In the genomic region with DNA sequence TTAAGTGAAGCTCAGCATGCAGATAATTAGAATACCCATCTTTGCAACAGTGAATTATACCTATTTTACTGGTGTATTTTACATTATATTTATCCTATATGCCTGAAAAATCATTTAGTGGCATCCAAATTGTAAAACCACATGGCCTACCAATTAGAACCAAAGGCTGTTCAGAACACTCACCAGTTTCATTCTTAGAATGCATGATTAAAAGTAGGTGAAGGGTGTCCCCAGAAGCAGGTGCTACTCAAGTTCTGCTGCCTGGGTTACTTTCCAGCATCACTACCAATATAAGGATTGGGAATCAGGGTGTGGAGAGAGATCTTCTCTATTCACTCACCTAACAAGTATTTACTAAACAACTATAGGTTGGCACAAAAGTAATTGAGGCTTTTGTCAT, we compare ENCODE assay signal across 16 cellular contexts.
DNase-seq lines count a peak whose midpoint lies in the region; ATAC-seq and TF ChIP-seq lines count a peak whose summit lies in the region.
"Had no signal": no experiment of that assay in that cellular context is flagged by ENCODE, and none has a peak within 500 bp of the region (broad histone marks: within the 10 kb centered on the region; RNA-seq: fewer than 3 reads in every experiment).

No MANE protein-coding gene starts in this region.

- no peak overlapping the region for H3K9ac ChIP-seq in trophoblast cell (ENCODE audit: low read length)
- H3K9ac ChIP-seq: BLaER1 had no signal

- no peak overlapping the region for H4K8ac ChIP-seq in trophoblast cell (ENCODE audit: low read depth, low read length)

- no peak overlapping the region for H2BK12ac ChIP-seq in trophoblast cell (ENCODE audit: low read length)

- intact Hi-C loops in activated CD8-positive, alpha-beta T cell treated with anti-CD3 and anti-CD28 coated beads for 36 hours (cut with micrococcal nuclease): no loop called here

- ATAC-seq in activated CD8-positive, alpha-beta T cell treated with anti-CD3 and anti-CD28 coated beads for 36 hours: peak; percentile 71
- ATAC-seq in activated CD8-positive, alpha-beta T cell treated with anti-CD3 and anti-CD28 coated beads, Interleukin-2, amount 10 ng/mL, durations not matched to agents 7 days and 5 days: no peak
- ATAC-seq in GM23338: no peak
- ATAC-seq in stimulated activated effector memory CD8-positive, alpha-beta T cell treated with anti-CD3 and anti-CD28 coated beads, Interleukin-12 subunit alpha, Interleukin-12 subunit beta, amount 100 ng/mL, for 72 hours: peak; percentile 65

- H3K4me1 ChIP-seq in GM23338 (ENCODE audit: insufficient read depth) (peaks cover 36% of the 10 kb centered on the region), trophoblast cell (ENCODE audit: control insufficient read depth in 1 of 2, insufficient read depth in 2 of 2, low read length in 2 of 2) (peaks cover 4 to 13% of the 10 kb centered on the region in 2 experiments), osteoblast (ENCODE audit: insufficient read depth, low read length) (no peaks in the 10 kb centered on the region)
- H3K4me1 ChIP-seq: BLaER1 had no signal

- peaks cover 21% of the 10 kb centered on the region for H3K4me1 Mint-ChIP-seq in activated CD8-positive, alpha-beta T cell treated with anti-CD3 and anti-CD28 coated beads for 36 hours (ENCODE audit: low read depth)
- H3K4me1 Mint-ChIP-seq in activated CD8-positive, alpha-beta T cell treated with anti-CD3 and anti-CD28 coated beads, Interleukin-2, amount 10 ng/mL, durations not matched to agents 7 days and 5 days (ENCODE audit: low read depth): peaks cover 40% of the 10 kb centered on the region
- H3K4me1 Mint-ChIP-seq in GM23338: peaks cover 37% of the 10 kb centered on the region
- peaks cover 25% of the 10 kb centered on the region for H3K4me1 Mint-ChIP-seq in stimulated activated effector memory CD8-positive, alpha-beta T cell treated with anti-CD3 and anti-CD28 coated beads, Interleukin-12 subunit alpha, Interleukin-12 subunit beta, amount 100 ng/mL, for 72 hours

- no peaks in the 10 kb centered on the region for H3K36me3 Mint-ChIP-seq in activated CD8-positive, alpha-beta T cell treated with anti-CD3 and anti-CD28 coated beads for 36 hours (ENCODE audit: low read depth)
- peaks cover 2% of the 10 kb centered on the region for H3K36me3 Mint-ChIP-seq in activated CD8-positive, alpha-beta T cell treated with anti-CD3 and anti-CD28 coated beads, Interleukin-2, amount 10 ng/mL, durations not matched to agents 7 days and 5 days (ENCODE audit: low read depth)
- no peaks in the 10 kb centered on the region for H3K36me3 Mint-ChIP-seq in GM23338 (ENCODE audit: low read depth)
- H3K36me3 Mint-ChIP-seq in stimulated activated effector memory CD8-positive, alpha-beta T cell treated with anti-CD3 and anti-CD28 coated beads, Interleukin-12 subunit alpha, Interleukin-12 subunit beta, amount 100 ng/mL, for 72 hours: peaks cover 5% of the 10 kb centered on the region

- no peak overlapping the region for H3K18ac ChIP-seq in trophoblast cell (ENCODE audit: low read length)

- H3K27ac Mint-ChIP-seq in activated CD8-positive, alpha-beta T cell treated with anti-CD3 and anti-CD28 coated beads for 36 hours: no peak overlapping the region
- H3K27ac Mint-ChIP-seq in activated CD8-positive, alpha-beta T cell treated with anti-CD3 and anti-CD28 coated beads, Interleukin-2, amount 10 ng/mL, durations not matched to agents 7 days and 5 days: no peak overlapping the region
- no peak overlapping the region for H3K27ac Mint-ChIP-seq in GM23338
- no peak overlapping the region for H3K27ac Mint-ChIP-seq in stimulated activated effector memory CD8-positive, alpha-beta T cell treated with anti-CD3 and anti-CD28 coated beads, Interleukin-12 subunit alpha, Interleukin-12 subunit beta, amount 100 ng/mL, for 72 hours
- H3K27ac Mint-ChIP-seq: CD14-positive monocyte had no signal

- peaks cover 10% of the 10 kb centered on the region; the same call in 1 of the 2 replicates for H3K79me2 ChIP-seq in GM23338 (replicated peaks; ENCODE audit: insufficient read depth)
- peaks cover 2% of the 10 kb centered on the region for H3K79me2 ChIP-seq in trophoblast cell (ENCODE audit: control insufficient read depth, insufficient read depth, low read length, poor library complexity)
- H3K79me2 ChIP-seq in osteoblast (ENCODE audit: insufficient read depth, low read length): peaks cover 46% of the 10 kb centered on the region

- no peak overlapping the region for H3K4ac ChIP-seq in trophoblast cell (ENCODE audit: low read depth, low read length)

- H3K9me3 Mint-ChIP-seq in activated CD8-positive, alpha-beta T cell treated with anti-CD3 and anti-CD28 coated beads for 36 hours: no peaks in the 10 kb centered on the region
- no peaks in the 10 kb centered on the region for H3K9me3 Mint-ChIP-seq in activated CD8-positive, alpha-beta T cell treated with anti-CD3 and anti-CD28 coated beads, Interleukin-2, amount 10 ng/mL, durations not matched to agents 7 days and 5 days (ENCODE audit: insufficient read depth)
- no peaks in the 10 kb centered on the region for H3K9me3 Mint-ChIP-seq in GM23338
- H3K9me3 Mint-ChIP-seq in stimulated activated effector memory CD8-positive, alpha-beta T cell treated with anti-CD3 and anti-CD28 coated beads, Interleukin-12 subunit alpha, Interleukin-12 subunit beta, amount 100 ng/mL, for 72 hours: no peaks in the 10 kb centered on the region
- H3K9me3 Mint-ChIP-seq: CD14-positive monocyte; CD4-positive, alpha-beta memory T cell; H9 had no signal

- H4K12ac ChIP-seq in trophoblast cell (ENCODE audit: low read depth, low read length): no peak overlapping the region

- no peak overlapping the region for H3K4me3 Mint-ChIP-seq in activated CD8-positive, alpha-beta T cell treated with anti-CD3 and anti-CD28 coated beads for 36 hours
- no peak overlapping the region for H3K4me3 Mint-ChIP-seq in activated CD8-positive, alpha-beta T cell treated with anti-CD3 and anti-CD28 coated beads, Interleukin-2, amount 10 ng/mL, durations not matched to agents 7 days and 5 days
- no peak overlapping the region for H3K4me3 Mint-ChIP-seq in GM23338
- no peak overlapping the region for H3K4me3 Mint-ChIP-seq in stimulated activated effector memory CD8-positive, alpha-beta T cell treated with anti-CD3 and anti-CD28 coated beads, Interleukin-12 subunit alpha, Interleukin-12 subunit beta, amount 100 ng/mL, for 72 hours
- H3K4me3 Mint-ChIP-seq: CD14-positive monocyte; CD4-positive, alpha-beta memory T cell; H9 had no signal

- H3K27me3 Mint-ChIP-seq in activated CD8-positive, alpha-beta T cell treated with anti-CD3 and anti-CD28 coated beads for 36 hours: no peaks in the 10 kb centered on the region
- no peaks in the 10 kb centered on the region for H3K27me3 Mint-ChIP-seq in activated CD8-positive, alpha-beta T cell treated with anti-CD3 and anti-CD28 coated beads, Interleukin-2, amount 10 ng/mL, durations not matched to agents 7 days and 5 days (ENCODE audit: low read depth)
- no peaks in the 10 kb centered on the region for H3K27me3 Mint-ChIP-seq in GM23338 (ENCODE audit: insufficient read depth, low read depth, poor library complexity)
- H3K27me3 Mint-ChIP-seq: CD4-positive, alpha-beta memory T cell had no signal

- H3K27me3 ChIP-seq in GM23338 (ENCODE audit: insufficient read depth) (no peaks in the 10 kb centered on the region), trophoblast cell (ENCODE audit: insufficient read depth, low read length) (no peaks in the 10 kb centered on the region), osteoblast (ENCODE audit: insufficient read depth, low read length) (no peaks in the 10 kb centered on the region)
- H3K27me3 ChIP-seq: BLaER1 had no signal

- H3K23ac ChIP-seq in trophoblast cell (ENCODE audit: low read length): no peak overlapping the region

- H2AFZ ChIP-seq in GM23338 (no peak overlapping the region), trophoblast cell (ENCODE audit: insufficient read depth, low read length, poor library complexity) (no peak overlapping the region), osteoblast (ENCODE audit: low read length) (no peak overlapping the region)

- TF ChIP-seq CTCF in activated CD8-positive, alpha-beta T cell treated with anti-CD3 and anti-CD28 coated beads for 36 hours (IDR thresholded peaks at IDR 0.05): no peak
- TF ChIP-seq CTCF in GM23338 (conservative IDR thresholded peaks at IDR 0.05; ENCODE audit: low read depth in 2 of 2): no peak
- no peak for TF ChIP-seq CTCF in osteoblast (IDR thresholded peaks at IDR 0.05; ENCODE audit: extremely low read depth, low read depth, low read length)

- H3K9me3 ChIP-seq in trophoblast cell (ENCODE audit: insufficient read depth, low read depth, low read length) (no peaks in the 10 kb centered on the region), osteoblast (ENCODE audit: low read depth, low read length) (no peaks in the 10 kb centered on the region)
- H3K9me3 ChIP-seq: BLaER1 had no signal

- H3K4me2 ChIP-seq in GM23338: no peak overlapping the region
- no peak overlapping the region for H3K4me2 ChIP-seq in trophoblast cell (ENCODE audit: low read length)
- no peak overlapping the region for H3K4me2 ChIP-seq in osteoblast (ENCODE audit: insufficient read depth, low read length)
- H3K4me2 ChIP-seq: BLaER1 had no signal

- no peak overlapping the region for H2AK5ac ChIP-seq in trophoblast cell (ENCODE audit: low read length)

- H2BK5ac ChIP-seq in trophoblast cell (ENCODE audit: low read depth, low read length, poor library complexity): no peak overlapping the region

- H3K4me3 ChIP-seq in GM23338 (no peak overlapping the region), trophoblast cell (ENCODE audit: low read depth, low read length) (no peak overlapping the region), osteoblast (ENCODE audit: insufficient read depth, low read length) (no peak overlapping the region)
- H3K4me3 ChIP-seq: BLaER1 had no signal

- no peak overlapping the region for H2BK120ac ChIP-seq in trophoblast cell (ENCODE audit: insufficient read depth, low read length, poor library complexity)

- no peaks in the 10 kb centered on the region for H4K20me1 ChIP-seq in GM23338 (replicated peaks; ENCODE audit: insufficient read depth)
- peaks cover 23% of the 10 kb centered on the region for H4K20me1 ChIP-seq in osteoblast (ENCODE audit: insufficient read depth, low read length)

- POLR2A ChIA-PET in activated CD8-positive, alpha-beta T cell treated with anti-CD3 and anti-CD28 coated beads for 36 hours (lab: Charles Lee): interaction anchor here (1.3 kb wide), 1 partner anchor 10 kb away, joined by 3 read pairs; no protein-coding TSS in a partner anchor
- POLR2A ChIA-PET in activated CD8-positive, alpha-beta T cell treated with anti-CD3 and anti-CD28 coated beads, Interleukin-2, amount 10 ng/mL, durations not matched to agents 7 days and 5 days (lab: Charles Lee): no interaction called here

- no peaks in the 10 kb centered on the region for H3K9me2 ChIP-seq in GM23338 (ENCODE audit: insufficient read depth)

- DNase-seq in activated CD8-positive, alpha-beta T cell treated with anti-CD3 and anti-CD28 coated beads for 36 hours: no peak
- DNase-seq in activated CD8-positive, alpha-beta T cell treated with anti-CD3 and anti-CD28 coated beads, Interleukin-2, amount 10 ng/mL, durations not matched to agents 7 days and 5 days: no peak
- DNase-seq in DMS79 treated with DMSO at 0.1 percent for 48 hours (lab: John Stamatoyannopoulos, UW): peak; percentile 6
- DNase-seq in GM23338 (ENCODE audit: low spot score): no peak
- DNase-seq in stimulated activated effector memory CD8-positive, alpha-beta T cell treated with anti-CD3 and anti-CD28 coated beads, Interleukin-12 subunit alpha, Interleukin-12 subunit beta, amount 100 ng/mL, for 72 hours (ENCODE audit: low spot score in 2 of 2): no peak
- DNase-seq in trophoblast cell: no peak
- no peak for DNase-seq in osteoblast (ENCODE audit: insufficient read length, low spot score, missing footprints)
- DNase-seq: 8988T; CD4-positive, alpha-beta memory T cell; DMS153; DND-41; EL; H9 had no signal

- H3K27ac ChIP-seq in GM23338 (ENCODE audit: low read depth): peak overlapping the region; percentile 27; the same call in 1 of the 2 replicates
- no peak overlapping the region for H3K27ac ChIP-seq in trophoblast cell (ENCODE audit: low read depth, low read length)
- H3K27ac ChIP-seq in osteoblast (ENCODE audit: low read depth, low read length): no peak overlapping the region
- H3K27ac ChIP-seq: BLaER1, HL-60 had no signal

- H3K14ac ChIP-seq in trophoblast cell (ENCODE audit: low read length): no peak overlapping the region

- CTCF ChIA-PET in activated CD8-positive, alpha-beta T cell treated with anti-CD3 and anti-CD28 coated beads for 36 hours (lab: Charles Lee): interaction anchor here (1.1 to 6.7 kb wide), 6 partner anchors 10 to 37 kb away, joined by 3 to 40 read pairs (median 4); no protein-coding TSS in a partner anchor
- CTCF ChIA-PET in activated CD8-positive, alpha-beta T cell treated with anti-CD3 and anti-CD28 coated beads, Interleukin-2, amount 10 ng/mL, durations not matched to agents 7 days and 5 days (lab: Charles Lee): interaction anchor here (1.2 to 2.6 kb wide), 3 partner anchors 13 to 425 kb away, joined by 3 to 11 read pairs (median 4); no protein-coding TSS in a partner anchor

- H4K91ac ChIP-seq in trophoblast cell (ENCODE audit: low read depth, low read length): no peak overlapping the region

- H3K36me3 ChIP-seq in GM23338 (ENCODE audit: insufficient read depth) (no peaks in the 10 kb centered on the region), trophoblast cell (ENCODE audit: control insufficient read depth in 1 of 2, insufficient read depth in 2 of 2, low read length in 2 of 2) (peaks cover 2 to 5% of the 10 kb centered on the region in 2 experiments), osteoblast (ENCODE audit: insufficient read depth, low read length) (no peaks in the 10 kb centered on the region)

- H3K79me1 ChIP-seq in trophoblast cell (ENCODE audit: low read length): peaks cover 2% of the 10 kb centered on the region

- H3F3A ChIP-seq in GM23338 (replicated peaks; ENCODE audit: low read depth): no peaks in the 10 kb centered on the region

Comparison
In these comparisons a context has a peak if more than half of its experiments do, and no peak if none do; other contexts are left out.
1. ATAC-seq: peak in activated CD8-positive, alpha-beta T cell treated with anti-CD3 and anti-CD28 coated beads for 36 hours (single experiment) and stimulated activated effector memory CD8-positive, alpha-beta T cell treated with anti-CD3 and anti-CD28 coated beads, Interleukin-12 subunit alpha, Interleukin-12 subunit beta, amount 100 ng/mL, for 72 hours (single experiment); none in activated CD8-positive, alpha-beta T cell treated with anti-CD3 and anti-CD28 coated beads, Interleukin-2, amount 10 ng/mL, durations not matched to agents 7 days and 5 days (single experiment) and GM23338 (single experiment).